Comparison of ENCODE assay signal across 12 cellular contexts in the genomic region with DNA sequence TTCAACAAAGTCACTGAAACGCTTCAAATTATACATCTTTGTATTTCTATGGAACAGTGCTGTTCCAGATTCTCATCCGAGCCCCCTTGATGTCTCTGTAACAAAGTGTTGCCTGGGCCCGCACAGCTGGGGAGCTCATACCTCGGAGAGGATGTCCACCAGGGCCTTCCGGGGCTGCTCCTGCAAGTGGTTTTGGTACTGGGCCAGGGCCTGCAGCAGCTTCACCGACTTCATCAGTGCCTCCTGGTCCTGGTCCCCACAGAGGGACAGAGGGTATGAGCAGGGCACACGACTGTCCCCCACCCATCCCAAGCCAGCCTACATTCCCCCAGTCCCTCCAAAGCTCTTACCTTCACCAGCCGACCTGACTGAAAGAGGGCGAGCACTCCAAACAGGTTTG. TPM values are rescaled to one million over a fixed set of nuclear protein-coding genes. Genes with fewer than 3 reads are reported as not detected.
DNase-seq lines count a peak whose midpoint lies in the region; ATAC-seq and TF ChIP-seq lines count a peak whose summit lies in the region.
"Had no signal": no experiment of that assay in that cellular context is flagged by ENCODE, and none has a peak within 500 bp of the region (broad histone marks: within the 10 kb centered on the region; RNA-seq: fewer than 3 reads in every experiment).

No MANE protein-coding gene starts in this region.

- peak overlapping the region; percentile 73; the same call in 1 of the 2 replicates for H3K9ac ChIP-seq in KMS-11

- H3K9me3 Mint-ChIP-seq in CD8-positive, alpha-beta T cell, result no peaks in the 10 kb centered on the region
- no peaks in the 10 kb centered on the region for H3K9me3 Mint-ChIP-seq in natural killer cell treated with Interleukin-12 subunit alpha and Interleukin-12 subunit beta and Interleukin-15 and Interleukin-18, amount 100 ng/mL, for 72 hours

- H3K79me2 ChIP-seq in KMS-11 (ENCODE audit: insufficient read depth, low read depth), result peaks cover 26% of the 10 kb centered on the region

- H2AFZ ChIP-seq in KMS-11 (ENCODE audit: low read depth), result no peak overlapping the region

- no peak for TF ChIP-seq CTCF in CD8-positive, alpha-beta T cell (IDR thresholded peaks at IDR 0.05)
- TF ChIP-seq CTCF in KMS-11 (conservative IDR thresholded peaks at IDR 0.05; ENCODE audit: low read depth, low read length), result no peak
- no peak for TF ChIP-seq CTCF in brain microvascular endothelial cell (IDR thresholded peaks at IDR 0.05; ENCODE audit: low read depth, low read length, missing control alignments)

- no peaks in the 10 kb centered on the region for H4K20me1 ChIP-seq in KMS-11 (ENCODE audit: insufficient read depth)

- no peak for DNase-seq in CD8-positive, alpha-beta T cell
- DNase-seq in brain microvascular endothelial cell, result no peak
- DNase-seq in natural killer cell treated with Interleukin-12 subunit alpha and Interleukin-12 subunit beta and Interleukin-15 and Interleukin-18, amount 100 ng/mL, for 72 hours (ENCODE audit: low spot score), result no peak
- DNase-seq in effector memory CD4-positive, alpha-beta T cell, result no peak
- no peak for DNase-seq in dedifferentiated amniotic fluid mesenchymal stem cell (ENCODE audit: extremely low spot score)
- DNase-seq in NCI-H748 treated with DMSO at 0.1 percent for 48 hours (lab: John Stamatoyannopoulos, UW), result no peak
- DNase-seq: NCI-H1417 had no signal

- peaks cover 55% of the 10 kb centered on the region for H3K36me3 Mint-ChIP-seq in CD8-positive, alpha-beta T cell
- H3K36me3 Mint-ChIP-seq in natural killer cell treated with Interleukin-12 subunit alpha and Interleukin-12 subunit beta and Interleukin-15 and Interleukin-18, amount 100 ng/mL, for 72 hours, result no peaks in the 10 kb centered on the region

- peak overlapping the region; percentile 94 for H3K4me3 Mint-ChIP-seq in CD8-positive, alpha-beta T cell
- peak overlapping the region; percentile 95 for H3K4me3 Mint-ChIP-seq in natural killer cell treated with Interleukin-12 subunit alpha and Interleukin-12 subunit beta and Interleukin-15 and Interleukin-18, amount 100 ng/mL, for 72 hours

- H3K9me3 ChIP-seq in CD8-positive, alpha-beta T cell (ENCODE audit: low read length), result no peaks in the 10 kb centered on the region
- no peaks in the 10 kb centered on the region for H3K9me3 ChIP-seq in effector memory CD4-positive, alpha-beta T cell (ENCODE audit: control insufficient read depth, low read length)
- H3K9me3 ChIP-seq: vagina had no signal

- H3K4me3 ChIP-seq in CD8-positive, alpha-beta T cell (ENCODE audit: low read depth, low read length), result peak overlapping the region; percentile 100
- H3K4me3 ChIP-seq in KMS-11 (IDR thresholded peaks at IDR 0.05; ENCODE audit: insufficient read depth, low read depth, low read length), result no peak overlapping the region
- H3K4me3 ChIP-seq in brain microvascular endothelial cell (ENCODE audit: low read depth, low read length), result peak overlapping the region; percentile 97
- no peak overlapping the region for H3K4me3 ChIP-seq in effector memory CD4-positive, alpha-beta T cell (ENCODE audit: insufficient read depth, low read depth, low read length, poor library complexity, severe bottlenecking)

- H3K27me3 ChIP-seq in CD8-positive, alpha-beta T cell (ENCODE audit: insufficient read depth, low read length), result no peaks in the 10 kb centered on the region
- H3K27me3 ChIP-seq in KMS-11 (ENCODE audit: insufficient read depth, low read depth) (no peaks in the 10 kb centered on the region), brain microvascular endothelial cell (replicated peaks) (no peaks in the 10 kb centered on the region)
- no peaks in the 10 kb centered on the region for H3K27me3 ChIP-seq in effector memory CD4-positive, alpha-beta T cell (replicated peaks; ENCODE audit: control insufficient read depth, insufficient read depth, low read length, poor library complexity, severe bottlenecking)
- H3K27me3 ChIP-seq: cardiac muscle cell, vagina had no signal

- CTCF ChIA-PET in CD8-positive, alpha-beta T cell (lab: Charles Lee), result interaction anchor here (1.1 kb wide), 2 partner anchors 11 to 13 kb away, joined by 3 read pairs; no protein-coding TSS in a partner anchor

- POLR2A ChIA-PET in CD8-positive, alpha-beta T cell (lab: Charles Lee), result no interaction called here

- peaks cover 26% of the 10 kb centered on the region for H3K4me1 ChIP-seq in CD8-positive, alpha-beta T cell (ENCODE audit: insufficient read depth, low read length)
- H3K4me1 ChIP-seq in KMS-11 (ENCODE audit: low read depth, poor library complexity, severe bottlenecking), result peaks cover 4% of the 10 kb centered on the region
- H3K4me1 ChIP-seq in effector memory CD4-positive, alpha-beta T cell (ENCODE audit: control insufficient read depth, insufficient read depth, low read length, poor library complexity, severe bottlenecking), result peaks cover 15% of the 10 kb centered on the region

- peak overlapping the region; percentile 94 for H3K4me2 ChIP-seq in KMS-11

- H3K27ac ChIP-seq in CD8-positive, alpha-beta T cell (ENCODE audit: low read depth, low read length), result no peak overlapping the region
- H3K27ac ChIP-seq in KMS-11, result no peak overlapping the region
- H3K27ac ChIP-seq in brain microvascular endothelial cell, result no peak overlapping the region
- no peak overlapping the region for H3K27ac ChIP-seq in effector memory CD4-positive, alpha-beta T cell (ENCODE audit: insufficient read depth, low read length, poor library complexity, severe bottlenecking)
- H3K27ac ChIP-seq: cardiac muscle cell, vagina had no signal

- no peak for ATAC-seq in CD8-positive, alpha-beta T cell
- no peak for ATAC-seq in natural killer cell treated with Interleukin-12 subunit alpha and Interleukin-12 subunit beta and Interleukin-15 and Interleukin-18, amount 100 ng/mL, for 72 hours
- ATAC-seq in HG03439 (IDR thresholded peaks at IDR 0.05; ENCODE audit: unreplicated experiment), result no peak

- in situ Hi-C loops in brain microvascular endothelial cell (cut with HindIII; ENCODE audit: low pct_ligation_motif_present, low sequenced_read_pairs), result no loop called here

- H3K36me3 ChIP-seq in CD8-positive, alpha-beta T cell (ENCODE audit: insufficient read depth, low read length), result peaks cover 37% of the 10 kb centered on the region
- no peaks in the 10 kb centered on the region for H3K36me3 ChIP-seq in KMS-11 (ENCODE audit: insufficient read depth)
- peaks cover 41% of the 10 kb centered on the region for H3K36me3 ChIP-seq in brain microvascular endothelial cell (replicated peaks)
- peaks cover 46% of the 10 kb centered on the region for H3K36me3 ChIP-seq in effector memory CD4-positive, alpha-beta T cell (ENCODE audit: control insufficient read depth, insufficient read depth, low read length)

- no peaks in the 10 kb centered on the region for H3K27me3 Mint-ChIP-seq in CD8-positive, alpha-beta T cell (ENCODE audit: low read depth)
- no peaks in the 10 kb centered on the region for H3K27me3 Mint-ChIP-seq in natural killer cell treated with Interleukin-12 subunit alpha and Interleukin-12 subunit beta and Interleukin-15 and Interleukin-18, amount 100 ng/mL, for 72 hours

- H3K27ac Mint-ChIP-seq in CD8-positive, alpha-beta T cell, result no peak overlapping the region
- no peak overlapping the region for H3K27ac Mint-ChIP-seq in natural killer cell treated with Interleukin-12 subunit alpha and Interleukin-12 subunit beta and Interleukin-15 and Interleukin-18, amount 100 ng/mL, for 72 hours

- intact Hi-C loops in CD8-positive, alpha-beta T cell (cut with DNase I, micrococcal nuclease), result no loop called here

- peaks cover 27% of the 10 kb centered on the region for H3K4me1 Mint-ChIP-seq in CD8-positive, alpha-beta T cell (ENCODE audit: low read depth)
- H3K4me1 Mint-ChIP-seq in natural killer cell treated with Interleukin-12 subunit alpha and Interleukin-12 subunit beta and Interleukin-15 and Interleukin-18, amount 100 ng/mL, for 72 hours (ENCODE audit: low read depth in 2 of 2), result peaks cover 12 to 24% of the 10 kb centered on the region in 2 donors

RNA-seq across cellular contexts. Expression of a gene that starts 1.5 kb away (rescaled TPM):
- 10 to 100 TPM; 69.8 to 71.8 TPM for total RNA-seq in CD8-positive, alpha-beta T cell
- total RNA-seq in natural killer cell treated with Interleukin-12 subunit alpha and Interleukin-12 subunit beta and Interleukin-15 and Interleukin-18, amount 100 ng/mL, for 72 hours, result 100 to 1,000 TPM in 1 of 2 donors, 10 to 100 TPM in 1; 92.3 to 246 TPM

RNA-seq across cellular contexts. Expression of a gene that starts 6.7 kb away (rescaled TPM):
- not detected for total RNA-seq in CD8-positive, alpha-beta T cell
- not detected for total RNA-seq in natural killer cell treated with Interleukin-12 subunit alpha and Interleukin-12 subunit beta and Interleukin-15 and Interleukin-18, amount 100 ng/mL, for 72 hours
- total RNA-seq: cardiac muscle cell; T-helper 2 cell treated with Interferon-gamma antibody and Interleukin-4, amounts not matched to agents 100 ng/mL and 5 ng/mL, for 36 hours had no signal

RNA-seq across cellular contexts. Expression of a gene that starts 30.7 kb away (rescaled TPM):
- total RNA-seq in CD8-positive, alpha-beta T cell, result not detected
- total RNA-seq in natural killer cell treated with Interleukin-12 subunit alpha and Interleukin-12 subunit beta and Interleukin-15 and Interleukin-18, amount 100 ng/mL, for 72 hours, result not detected
- total RNA-seq: T-helper 2 cell treated with Interferon-gamma antibody and Interleukin-4, amounts not matched to agents 100 ng/mL and 5 ng/mL, for 36 hours had no signal

RNA-seq across cellular contexts. Expression of a gene that starts 55.0 kb away (rescaled TPM):
- 1 to 10 TPM in 1 of 2 experiments, under 1 TPM in 1; 0.64 to 1.1 TPM for total RNA-seq in CD8-positive, alpha-beta T cell
- not detected for total RNA-seq in natural killer cell treated with Interleukin-12 subunit alpha and Interleukin-12 subunit beta and Interleukin-15 and Interleukin-18, amount 100 ng/mL, for 72 hours

Comparison
In these comparisons a context has a peak if more than half of its experiments do, and no peak if none do; other contexts are left out.
1. H3K4me3 ChIP-seq: peak in CD8-positive, alpha-beta T cell (single experiment) and brain microvascular endothelial cell (single experiment); none in KMS-11 (single experiment) and effector memory CD4-positive, alpha-beta T cell (single experiment).